ENCODE assay signal across 9 cellular contexts in the genomic region with DNA sequence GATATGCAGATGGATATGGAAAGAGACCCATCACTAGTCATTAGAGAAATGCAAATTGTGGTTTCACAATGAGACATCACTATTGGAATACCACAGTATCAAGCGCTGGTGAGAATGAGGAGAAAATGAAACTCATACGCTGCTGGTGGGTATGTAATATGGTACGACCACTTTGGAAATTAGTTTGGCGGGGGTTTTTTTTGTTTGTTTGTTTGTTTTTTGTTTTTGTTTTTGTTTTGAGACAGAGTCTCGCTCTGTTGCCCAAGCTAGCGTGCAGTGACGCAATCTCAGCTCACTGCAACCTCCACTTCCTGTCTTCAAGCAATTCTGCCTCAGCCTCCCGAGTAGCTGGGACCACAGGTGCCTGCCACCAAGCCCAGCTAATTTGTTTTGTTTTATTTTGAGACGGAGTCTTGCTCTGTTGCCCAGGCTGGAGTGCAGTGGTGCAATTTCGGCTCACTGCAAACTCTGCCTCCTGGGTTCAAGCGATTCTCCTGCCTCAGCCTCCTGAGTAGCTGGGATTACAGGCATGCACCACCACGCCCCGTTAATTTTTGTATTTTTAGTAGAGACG. TPM values are rescaled to one million over a fixed set of nuclear protein-coding genes. Genes with fewer than 3 reads are reported as not detected.
A peak's percentile ranks its signal among the peaks of the same experiment; 100 is the strongest.
DNase-seq lines count a peak whose midpoint lies in the region; ATAC-seq and TF ChIP-seq lines count a peak whose summit lies in the region.
"Not testable (repeated sequence)": the region's sequence is repeated elsewhere in the genome, so short reads cannot be mapped to it uniquely, and the experiment has no call there.
"Had no signal": no experiment of that assay in that cellular context is flagged by ENCODE, and none has a peak within 500 bp of the region (broad histone marks: within the 10 kb centered on the region; RNA-seq: fewer than 3 reads in every experiment).

No MANE protein-coding gene starts in this region.

- POLR2A ChIA-PET in CD8-positive, alpha-beta T cell (lab: Charles Lee), result not testable (repeated sequence)

- H3K27me3 ChIP-seq in CD8-positive, alpha-beta T cell (ENCODE audit: insufficient read depth, low read length), result not testable (repeated sequence)

- H3K9me3 ChIP-seq in CD8-positive, alpha-beta T cell (ENCODE audit: low read length); T-helper 17 cell (ENCODE audit: control insufficient read depth, low read length, poor library complexity, severe bottlenecking): not testable (repeated sequence)

- not testable (repeated sequence) for H3K4me3 ChIP-seq in CD8-positive, alpha-beta T cell (ENCODE audit: low read depth, low read length)

- H3K36me3 Mint-ChIP-seq in CD8-positive, alpha-beta T cell; T-helper 17 cell (ENCODE audit: low read depth); activated naive CD4-positive, alpha-beta T cell treated with anti-CD3 and anti-CD28 coated beads for 36 hours (ENCODE audit: low read depth): not testable (repeated sequence)

- not testable (repeated sequence) for H3K9me3 Mint-ChIP-seq in CD8-positive, alpha-beta T cell; activated naive CD4-positive, alpha-beta T cell treated with anti-CD3 and anti-CD28 coated beads for 36 hours

- CTCF ChIA-PET in CD8-positive, alpha-beta T cell (lab: Charles Lee), result interaction anchor here (0.7 kb wide), 1 partner anchor 1577 kb away, joined by 3 read pairs; no protein-coding TSS in a partner anchor
- CTCF ChIA-PET in activated naive CD4-positive, alpha-beta T cell treated with anti-CD3 and anti-CD28 coated beads for 36 hours (lab: Charles Lee), result interaction anchor here (0.6 to 0.7 kb wide), 2 partner anchors 249 to 435 kb away, joined by 3 read pairs; no protein-coding TSS in a partner anchor

- not testable (repeated sequence) for H3K27ac ChIP-seq in CD8-positive, alpha-beta T cell (ENCODE audit: low read depth, low read length)

- not testable (repeated sequence) for DNase-seq in CD8-positive, alpha-beta T cell; T-helper 17 cell
- DNase-seq in activated naive CD4-positive, alpha-beta T cell treated with anti-CD3 and anti-CD28 coated beads for 36 hours, result peak; percentile 17
- DNase-seq in posterior vena cava (ENCODE audit: low spot score), result peak; percentile 35

- not testable (repeated sequence) for H3K4me1 ChIP-seq in CD8-positive, alpha-beta T cell (ENCODE audit: insufficient read depth, low read length)

- H3K4me3 Mint-ChIP-seq in CD8-positive, alpha-beta T cell, result peak overlapping the region; percentile 12
- H3K4me3 Mint-ChIP-seq in T-helper 17 cell, result peak overlapping the region; percentile 63
- not testable (repeated sequence) for H3K4me3 Mint-ChIP-seq in activated naive CD4-positive, alpha-beta T cell treated with anti-CD3 and anti-CD28 coated beads for 36 hours

- not testable (repeated sequence) for TF ChIP-seq CTCF in CD8-positive, alpha-beta T cell (IDR thresholded peaks at IDR 0.05)

- intact Hi-C loops in CD8-positive, alpha-beta T cell (cut with DNase I, micrococcal nuclease); activated naive CD4-positive, alpha-beta T cell treated with anti-CD3 and anti-CD28 coated beads for 36 hours (cut with micrococcal nuclease); posterior vena cava (cut with DNase I): not testable (repeated sequence)

- not testable (repeated sequence) for H3K36me3 ChIP-seq in CD8-positive, alpha-beta T cell (ENCODE audit: insufficient read depth, low read length)

- H3K27ac Mint-ChIP-seq in CD8-positive, alpha-beta T cell; T-helper 17 cell; activated naive CD4-positive, alpha-beta T cell treated with anti-CD3 and anti-CD28 coated beads for 36 hours: not testable (repeated sequence)

- H3K4me1 Mint-ChIP-seq in CD8-positive, alpha-beta T cell (ENCODE audit: low read depth); activated naive CD4-positive, alpha-beta T cell treated with anti-CD3 and anti-CD28 coated beads for 36 hours (ENCODE audit: low read depth): not testable (repeated sequence)
- H3K4me1 Mint-ChIP-seq in T-helper 17 cell, result peaks cover 11% of the 10 kb centered on the region

- ATAC-seq in CD8-positive, alpha-beta T cell, result not testable (repeated sequence)
- peak; percentile 68 for ATAC-seq in GM18858 (IDR thresholded peaks at IDR 0.05; ENCODE audit: unreplicated experiment)
- ATAC-seq in GM21447 (IDR thresholded peaks at IDR 0.05; ENCODE audit: unreplicated experiment), result peak; percentile 89
- ATAC-seq in HG02798 (IDR thresholded peaks at IDR 0.05; ENCODE audit: poor library complexity, unreplicated experiment), result peak; percentile 50
- ATAC-seq in HG03520 (IDR thresholded peaks at IDR 0.05; ENCODE audit: unreplicated experiment), result peak; percentile 63
- peak; percentile 59 for ATAC-seq in T-helper 17 cell

- peaks cover 34% of the 10 kb centered on the region for H3K27me3 Mint-ChIP-seq in CD8-positive, alpha-beta T cell (ENCODE audit: low read depth)
- H3K27me3 Mint-ChIP-seq in T-helper 17 cell, result peaks cover 51% of the 10 kb centered on the region
- H3K27me3 Mint-ChIP-seq in activated naive CD4-positive, alpha-beta T cell treated with anti-CD3 and anti-CD28 coated beads for 36 hours (ENCODE audit: low read depth), result peaks cover 18% of the 10 kb centered on the region

RNA-seq across cellular contexts. Expression of a gene that starts 19.1 kb away (rescaled TPM):
- total RNA-seq in CD8-positive, alpha-beta T cell, result under 1 TPM; 0.47 to 0.52 TPM
- total RNA-seq in T-helper 17 cell (under 1 TPM; 0.26 to 0.52 TPM), posterior vena cava (1 to 10 TPM in 1 of 2 donors, under 1 TPM in 1; 0.93 to 1.2 TPM)
- under 1 TPM; 0.67 to 0.94 TPM for total RNA-seq in activated naive CD4-positive, alpha-beta T cell treated with anti-CD3 and anti-CD28 coated beads for 36 hours
- total RNA-seq: thoracic aorta had no signal

RNA-seq across cellular contexts. Expression of a gene that starts 49.9 kb away (rescaled TPM):
- total RNA-seq in CD8-positive, alpha-beta T cell, result under 1 TPM; 0.89 to 0.98 TPM
- total RNA-seq in T-helper 17 cell (1 to 10 TPM in 1 of 2 donors, under 1 TPM in 1; 0.60 to 1.1 TPM), posterior vena cava (1 to 10 TPM; 1.6 to 2.6 TPM)
- 10 to 100 TPM; 17.6 to 19.2 TPM for total RNA-seq in activated naive CD4-positive, alpha-beta T cell treated with anti-CD3 and anti-CD28 coated beads for 36 hours

Comparison
In these comparisons a context has a peak if more than half of its experiments do, and no peak if none do; other contexts are left out.
1. RNA of a gene that starts 49.9 kb away (total RNA-seq): 17.6 to 19.2 TPM in activated naive CD4-positive, alpha-beta T cell treated with anti-CD3 and anti-CD28 coated beads for 36 hours; 1.6 to 2.6 TPM in posterior vena cava, 0.60 to 1.1 TPM in T-helper 17 cell and 0.89 to 0.98 TPM in CD8-positive, alpha-beta T cell; every median in the first group is over 4 times any median in the second.